1 cellular context compared by ENCODE assay signal in genomic region chr3:148962513-148962912, GRCh38.
TF ChIP-seq lines count a peak whose summit lies in the region.

No MANE protein-coding gene starts in this region.

TF ChIP-seq in GM12878, 131 proteins besides CTCF, POLR2A, EP300 and RAD21:
- TF ChIP-seq BMI1 (IDR thresholded peaks at IDR 0.05; ENCODE audit: borderline replicate concordance) (no peak), REST (IDR thresholded peaks at IDR 0.05; ENCODE audit: low read depth, low read length) (peak; percentile 65; the same call in 1 of the 2 replicates)
